Comparison of ENCODE assay signal across 26 cellular contexts in genomic region chr11:83367745-83368144, GRCh38.
"Had no signal": no experiment of that assay in that cellular context is flagged by ENCODE, and none has a peak within 500 bp of the region (broad histone marks: within the 10 kb centered on the region; RNA-seq: fewer than 3 reads in every experiment).

No MANE protein-coding gene starts in this region.

- H3K4me3 ChIP-seq: cardiac muscle cell, MG63, Peyer's patch had no signal

- H3K4me1 Mint-ChIP-seq: activated CD4-positive, alpha-beta T cell treated with anti-CD3 and anti-CD28 coated beads, Interleukin-2, amount 10 ng/mL, durations not matched to agents 7 days and 5 days; activated T-helper 17 cell treated with anti-CD3 and anti-CD28 coated beads, Interleukin-2, amount 50 U/mL, for 72 hours had no signal

- H3K27me3 ChIP-seq: brain microvascular endothelial cell, cardiac muscle cell, MG63, Peyer's patch had no signal

- H3K27ac Mint-ChIP-seq: activated CD4-positive, alpha-beta memory T cell treated with anti-CD3 and anti-CD28 coated beads for 36 hours; activated CD4-positive, alpha-beta T cell treated with anti-CD3 and anti-CD28 coated beads, Interleukin-2, amount 10 ng/mL, durations not matched to agents 7 days and 5 days; activated naive CD4-positive, alpha-beta T cell treated with anti-CD3 and anti-CD28 coated beads for 36 hours; activated naive CD8-positive, alpha-beta T cell; activated T-helper 17 cell treated with anti-CD3 and anti-CD28 coated beads, Interleukin-2, amount 50 U/mL, for 72 hours; T-helper 1 cell treated with Interleukin-12 subunit alpha and Interleukin-12 subunit beta and Interleukin-4 antibody, amounts not matched to agents 30 μg/mL and 1 μg/mL, for 36 hours had no signal

- DNase-seq: activated CD4-positive, alpha-beta memory T cell treated with anti-CD3 and anti-CD28 coated beads for 36 hours; activated CD4-positive, alpha-beta T cell treated with anti-CD3 and anti-CD28 coated beads, Interleukin-2, amount 10 ng/mL, durations not matched to agents 7 days and 5 days; activated CD4-positive, CD25-positive, alpha-beta regulatory T cell; activated CD8-positive, alpha-beta memory T cell treated with anti-CD3 and anti-CD28 coated beads for 24 hours; activated gamma-delta T cell; activated naive CD4-positive, alpha-beta T cell treated with anti-CD3 and anti-CD28 coated beads for 36 hours; activated T-cell treated with anti-CD3 and anti-CD28 coated beads, Interleukin-2, amount 50 U/mL, for 4 hours; amygdala; brain microvascular endothelial cell; MG63; NCI-H1105; NCI-H1436; NCI-H1694 treated with DMSO at 0.1 percent for 48 hours; NCI-H2029 treated with DMSO at 0.1 percent for 48 hours; NCI-H510A treated with DMSO at 0.1 percent for 48 hours; NCI-H69; NK-92 treated with Interleukin-12 subunit alpha and Interleukin-12 subunit beta, amount 100 ng/mL, for 24 hours; Peyer's patch; SHP77 treated with DMSO at 0.1 percent for 48 hours had no signal

- H3K9me3 ChIP-seq: MG63, Peyer's patch had no signal

- H3K27me3 Mint-ChIP-seq: activated CD4-positive, alpha-beta memory T cell treated with anti-CD3 and anti-CD28 coated beads for 36 hours; activated CD4-positive, alpha-beta T cell treated with anti-CD3 and anti-CD28 coated beads, Interleukin-2, amount 10 ng/mL, durations not matched to agents 7 days and 5 days; activated naive CD8-positive, alpha-beta T cell had no signal

- H3K36me3 Mint-ChIP-seq: activated CD4-positive, alpha-beta memory T cell treated with anti-CD3 and anti-CD28 coated beads for 36 hours had no signal

- H3K4me1 ChIP-seq: Peyer's patch had no signal

- H3K27ac ChIP-seq: brain microvascular endothelial cell, cardiac muscle cell, KMS-11, Peyer's patch, VCaP had no signal

- H3K36me3 ChIP-seq: brain microvascular endothelial cell, cardiac muscle cell, MG63, Peyer's patch had no signal

- FAIRE-seq: TTC549 had no signal

- H3K4me3 Mint-ChIP-seq: activated CD4-positive, alpha-beta memory T cell treated with anti-CD3 and anti-CD28 coated beads for 36 hours; activated CD4-positive, alpha-beta T cell treated with anti-CD3 and anti-CD28 coated beads, Interleukin-2, amount 10 ng/mL, durations not matched to agents 7 days and 5 days; activated naive CD4-positive, alpha-beta T cell treated with anti-CD3 and anti-CD28 coated beads for 36 hours; activated naive CD8-positive, alpha-beta T cell; activated T-cell treated with anti-CD3 and anti-CD28 coated beads, Interleukin-2, amount 50 U/mL, for 4 hours; activated T-helper 17 cell treated with anti-CD3 and anti-CD28 coated beads, Interleukin-2, amount 50 U/mL, for 72 hours; T-helper 1 cell treated with Interleukin-12 subunit alpha and Interleukin-12 subunit beta and Interleukin-4 antibody, amounts not matched to agents 30 μg/mL and 1 μg/mL, for 36 hours had no signal

- ATAC-seq: activated T-cell treated with anti-CD3 and anti-CD28 coated beads, Interleukin-2, amount 50 U/mL, for 4 hours; activated T-helper 17 cell treated with anti-CD3 and anti-CD28 coated beads, Interleukin-2, amount 50 U/mL, for 72 hours had no signal

- H3K9ac ChIP-seq: KMS-11 had no signal

- H3K4me2 ChIP-seq: KMS-11 had no signal
